Comparison of ENCODE assay signal across 13 cellular contexts in genomic region chr6:118387921-118388701, GRCh38.
A peak's percentile ranks its signal among the peaks of the same experiment; 100 is the strongest.
DNase-seq lines count a peak whose midpoint lies in the region; ATAC-seq and TF ChIP-seq lines count a peak whose summit lies in the region.
"Had no signal": no experiment of that assay in that cellular context is flagged by ENCODE, and none has a peak within 500 bp of the region (broad histone marks: within the 10 kb centered on the region; RNA-seq: fewer than 3 reads in every experiment).

No MANE protein-coding gene starts in this region.

- CTCF ChIA-PET in BJ (lab: Yijun Ruan, JAX): interaction anchor here (0.6 to 1.7 kb wide), 2 partner anchors 12 to 69 kb away, joined by 3 to 4 read pairs; no protein-coding TSS in a partner anchor

- no peaks in the 10 kb centered on the region for H3K9me3 Mint-ChIP-seq in stimulated activated effector memory CD8-positive, alpha-beta T cell treated with anti-CD3 and anti-CD28 coated beads, Interleukin-12 subunit alpha, Interleukin-12 subunit beta, amount 100 ng/mL, for 72 hours
- H3K9me3 Mint-ChIP-seq: T-helper 1 cell treated with Interleukin-12 subunit alpha and Interleukin-12 subunit beta and Interleukin-4 antibody, amounts not matched to agents 30 μg/mL and 1 μg/mL, for 36 hours had no signal

- no peak overlapping the region for H3K4me3 Mint-ChIP-seq in stimulated activated effector memory CD8-positive, alpha-beta T cell treated with anti-CD3 and anti-CD28 coated beads, Interleukin-12 subunit alpha, Interleukin-12 subunit beta, amount 100 ng/mL, for 72 hours
- H3K4me3 Mint-ChIP-seq: brain; CD4-positive, CD25-positive, alpha-beta regulatory T cell; T-helper 1 cell treated with Interleukin-12 subunit alpha and Interleukin-12 subunit beta and Interleukin-4 antibody, amounts not matched to agents 30 μg/mL and 1 μg/mL, for 36 hours had no signal

- peaks cover 23% of the 10 kb centered on the region for H3K4me1 ChIP-seq in Loucy (ENCODE audit: insufficient read depth, low read length, poor library complexity, severe bottlenecking)

- no peaks in the 10 kb centered on the region for H3K9me2 ChIP-seq in Loucy (replicated peaks; ENCODE audit: low read depth, low read length)

- no peaks in the 10 kb centered on the region for H3K79me2 ChIP-seq in Loucy (ENCODE audit: insufficient read depth, low read length)

- H3K4me3 ChIP-seq in BJ (ENCODE audit: low read depth, low read length) (no peak overlapping the region), Loucy (ENCODE audit: low read length, poor library complexity, severe bottlenecking) (no peak overlapping the region), astrocyte of the cerebellum (ENCODE audit: low read depth, low read length) (no peak overlapping the region), kidney epithelial cell (ENCODE audit: low read depth, low read length) (no peak overlapping the region)

- in situ Hi-C loops in astrocyte of the cerebellum (cut with HindIII; ENCODE audit: low sequenced_read_pairs): no loop called here

- no peaks in the 10 kb centered on the region for H4K20me1 ChIP-seq in Loucy (ENCODE audit: insufficient read depth, low read length, poor library complexity, severe bottlenecking)

- H3K27me3 ChIP-seq in BJ (ENCODE audit: control insufficient read depth, insufficient read depth, low read length): peaks cover 2% of the 10 kb centered on the region; the same call in 1 of the 2 replicates
- no peaks in the 10 kb centered on the region for H3K27me3 ChIP-seq in Loucy (ENCODE audit: insufficient read depth, low read length, poor library complexity, severe bottlenecking)
- no peaks in the 10 kb centered on the region for H3K27me3 ChIP-seq in kidney epithelial cell (ENCODE audit: control insufficient read depth, insufficient read depth, low read length)

- H2AFZ ChIP-seq in Loucy (ENCODE audit: low read length): 0 out of 2 replicates have a peak overlapping the region, but pooled peaks have one; percentile 25

- H3K9me3 ChIP-seq in Loucy (ENCODE audit: insufficient read depth, low read depth, low read length): no peaks in the 10 kb centered on the region

- POLR2A ChIA-PET in BJ (lab: Charles Lee): interaction anchor here (0.7 kb wide), 1 partner anchor 164 kb away, joined by 4 read pairs; no protein-coding TSS in a partner anchor

- H3K4me1 Mint-ChIP-seq in stimulated activated effector memory CD8-positive, alpha-beta T cell treated with anti-CD3 and anti-CD28 coated beads, Interleukin-12 subunit alpha, Interleukin-12 subunit beta, amount 100 ng/mL, for 72 hours: no peaks in the 10 kb centered on the region
- H3K4me1 Mint-ChIP-seq: brain; CD4-positive, CD25-positive, alpha-beta regulatory T cell had no signal

- H3K36me3 ChIP-seq in BJ (ENCODE audit: control insufficient read depth, insufficient read depth, low read length): no peaks in the 10 kb centered on the region
- no peaks in the 10 kb centered on the region for H3K36me3 ChIP-seq in Loucy (ENCODE audit: insufficient read depth, low read length)
- no peaks in the 10 kb centered on the region for H3K36me3 ChIP-seq in kidney epithelial cell (ENCODE audit: control insufficient read depth, insufficient read depth, low read length)

- H3K27ac Mint-ChIP-seq in stimulated activated effector memory CD8-positive, alpha-beta T cell treated with anti-CD3 and anti-CD28 coated beads, Interleukin-12 subunit alpha, Interleukin-12 subunit beta, amount 100 ng/mL, for 72 hours: no peak overlapping the region
- H3K27ac Mint-ChIP-seq: brain; T-helper 1 cell treated with Interleukin-12 subunit alpha and Interleukin-12 subunit beta and Interleukin-4 antibody, amounts not matched to agents 30 μg/mL and 1 μg/mL, for 36 hours had no signal

- no peak overlapping the region for H3K9ac ChIP-seq in Loucy (ENCODE audit: low read depth, low read length, poor library complexity, severe bottlenecking)

- peak overlapping the region; percentile 17 for H3K4me2 ChIP-seq in Loucy (ENCODE audit: low read depth, low read length, poor library complexity, severe bottlenecking)

- peak; percentile 65 for DNase-seq in BJ (ENCODE audit: low read depth)
- DNase-seq in astrocyte of the cerebellum (ENCODE audit: low read depth): peak; percentile 80
- DNase-seq in kidney epithelial cell (ENCODE audit: low read depth): peak; percentile 68
- no peak for DNase-seq in stimulated activated effector memory CD8-positive, alpha-beta T cell treated with anti-CD3 and anti-CD28 coated beads, Interleukin-12 subunit alpha, Interleukin-12 subunit beta, amount 100 ng/mL, for 72 hours (ENCODE audit: low spot score in 2 of 2)
- no peak for DNase-seq in activated naive CD4-positive, alpha-beta T cell (lab: John Stamatoyannopoulos, UW)
- no peak for DNase-seq in NCI-H1417 treated with DMSO at 0.1 percent for 48 hours (lab: John Stamatoyannopoulos, UW)
- DNase-seq: activated CD8-positive, alpha-beta memory T cell treated with anti-CD3 and anti-CD28 coated beads for 24 hours; CD4-positive, CD25-positive, alpha-beta regulatory T cell; NCI-H526 had no signal

- ATAC-seq in stimulated activated effector memory CD8-positive, alpha-beta T cell treated with anti-CD3 and anti-CD28 coated beads, Interleukin-12 subunit alpha, Interleukin-12 subunit beta, amount 100 ng/mL, for 72 hours: no peak
- no peak for ATAC-seq in GM21786 (IDR thresholded peaks at IDR 0.05; ENCODE audit: unreplicated experiment)

- H3F3A ChIP-seq in Loucy (ENCODE audit: low read depth): no peaks in the 10 kb centered on the region

- H3K36me3 Mint-ChIP-seq in stimulated activated effector memory CD8-positive, alpha-beta T cell treated with anti-CD3 and anti-CD28 coated beads, Interleukin-12 subunit alpha, Interleukin-12 subunit beta, amount 100 ng/mL, for 72 hours: no peaks in the 10 kb centered on the region
- H3K36me3 Mint-ChIP-seq: brain had no signal

- no peak for TF ChIP-seq CTCF in BJ (IDR thresholded peaks at IDR 0.05; ENCODE audit: insufficient read depth, low read depth, low read length)
- no peak for TF ChIP-seq CTCF in Loucy (conservative IDR thresholded peaks at IDR 0.05; ENCODE audit: low read length)
- no peak for TF ChIP-seq CTCF in astrocyte of the cerebellum (IDR thresholded peaks at IDR 0.05; ENCODE audit: low read depth, low read length, missing control alignments)
- TF ChIP-seq CTCF in kidney epithelial cell (IDR thresholded peaks at IDR 0.05; ENCODE audit: insufficient read depth, low read length, poor library complexity, severe bottlenecking): no peak

Comparison
In these comparisons a context has a peak if more than half of its experiments do, and no peak if none do; other contexts are left out.
1. DNase-seq: peak in BJ (single experiment), astrocyte of the cerebellum (single experiment) and kidney epithelial cell (single experiment); none in stimulated activated effector memory CD8-positive, alpha-beta T cell treated with anti-CD3 and anti-CD28 coated beads, Interleukin-12 subunit alpha, Interleukin-12 subunit beta, amount 100 ng/mL, for 72 hours (0 of 2), activated naive CD4-positive, alpha-beta T cell (0 of 4) and NCI-H1417 treated with DMSO at 0.1 percent for 48 hours (single experiment).